Comparison of ENCODE assay signal across 36 cellular contexts in genomic region chr11:127600674-127601073, GRCh38.
"Had no signal": no experiment of that assay in that cellular context is flagged by ENCODE, and none has a peak within 500 bp of the region (broad histone marks: within the 10 kb centered on the region; RNA-seq: fewer than 3 reads in every experiment).

No MANE protein-coding gene starts in this region.

- H3K27me3 Mint-ChIP-seq: activated CD4-positive, alpha-beta T cell treated with anti-CD3 and anti-CD28 coated beads, Interleukin-2, amount 10 ng/mL, durations not matched to agents 7 days and 5 days; activated naive CD4-positive, alpha-beta T cell treated with anti-CD3 and anti-CD28 coated beads, Interleukin-2, amount 10 ng/mL, durations not matched to agents 7 days and 5 days; activated naive CD8-positive, alpha-beta T cell treated with anti-CD3 and anti-CD28 coated beads, Interleukin-2, amount 50 U/mL, for 24 hours; activated T-cell treated with anti-CD3 and anti-CD28 coated beads, Interleukin-2, amount 50 U/mL, for 24 hours had no signal

- H3K27me3 ChIP-seq: MG63, Peyer's patch, SJSA1 had no signal

- H3K4me3 ChIP-seq: MG63, Peyer's patch, SJSA1 had no signal

- H3K4me1 ChIP-seq: Peyer's patch, SJSA1 had no signal

- FAIRE-seq: bronchial epithelial cell, TTC549 had no signal

- H3K4me2 ChIP-seq: SK-N-SH had no signal

- H3K27ac Mint-ChIP-seq: activated CD4-positive, alpha-beta T cell treated with anti-CD3 and anti-CD28 coated beads, Interleukin-2, amount 10 ng/mL, durations not matched to agents 7 days and 5 days; activated CD8-positive, alpha-beta T cell treated with anti-CD3 and anti-CD28 coated beads, Interleukin-2, amount 10 ng/mL, durations not matched to agents 7 days and 5 days; activated naive CD4-positive, alpha-beta T cell treated with anti-CD3 and anti-CD28 coated beads, Interleukin-2, amount 10 ng/mL, durations not matched to agents 7 days and 5 days; activated naive CD8-positive, alpha-beta T cell; activated naive CD8-positive, alpha-beta T cell treated with anti-CD3 and anti-CD28 coated beads, Interleukin-2, amount 50 U/mL, for 24 hours; activated T-cell treated with anti-CD3 and anti-CD28 coated beads, Interleukin-2, amount 50 U/mL, for 24 hours; activated T-helper 2 cell treated with anti-CD3 and anti-CD28 coated beads, Interferon-gamma antibody, Interleukin-2, Interleukin-4, amounts not matched to agents 10 μg/mL and 5 μg/mL and 100 μg/mL, durations not matched to agents 14 hours and 24 hours and 36 hours; T-helper 1 cell treated with Interleukin-12 subunit alpha and Interleukin-12 subunit beta and Interleukin-4 antibody, amounts not matched to agents 30 μg/mL and 1 μg/mL, for 36 hours; T-helper 2 cell treated with Interferon-gamma antibody and Interleukin-4, amounts not matched to agents 5 μg/mL and 100 μg/mL, for 36 hours had no signal

- H3K27ac ChIP-seq: Peyer's patch, SJSA1 had no signal

- H3K36me3 Mint-ChIP-seq: activated naive CD4-positive, alpha-beta T cell treated with anti-CD3 and anti-CD28 coated beads, Interleukin-2, amount 10 ng/mL, durations not matched to agents 7 days and 5 days; activated naive CD8-positive, alpha-beta T cell; brain had no signal

- DNase-seq: activated CD4-positive, alpha-beta T cell treated with anti-CD3 and anti-CD28 coated beads, Interleukin-2, amount 10 ng/mL, durations not matched to agents 7 days and 5 days; activated CD4-positive, alpha-beta T cell treated with anti-CD3 and anti-CD28 coated beads, Interleukin-2, amount 50 U/mL, for 48 hours; activated CD8-positive, alpha-beta T cell treated with anti-CD3 and anti-CD28 coated beads, Interleukin-2, amount 10 ng/mL, durations not matched to agents 7 days and 5 days; activated gamma-delta T cell treated with Interleukin-2 at 50 U/mL for 16 hours; activated naive CD4-positive, alpha-beta T cell treated with anti-CD3 and anti-CD28 coated beads, Interleukin-2, amount 10 ng/mL, durations not matched to agents 7 days and 5 days; activated naive CD8-positive, alpha-beta T cell treated with anti-CD3 and anti-CD28 coated beads, Interleukin-2, amount 50 U/mL, for 24 hours; activated T-cell treated with anti-CD3 and anti-CD28 coated beads, Interleukin-2, amount 50 U/mL, for 24 hours; anterior cingulate cortex; caudate nucleus; cerebellar nuclear complex; Kasumi-1; MG63; NCI-H1048; NCI-H1105 treated with DMSO at 0.1 percent for 48 hours; NCI-H1436; NCI-H187 treated with DMSO at 0.1 percent for 48 hours; NCI-H2081; NCI-H2171 treated with DMSO at 0.1 percent for 48 hours; NCI-H2227 treated with DMSO at 0.1 percent for 48 hours; NCI-H446; NCI-H510A treated with DMSO at 0.1 percent for 48 hours; NCI-H526 treated with DMSO at 0.1 percent for 48 hours; NCI-H82; PC-3; Peyer's patch; RPMI8226; SHP77 treated with DMSO at 0.1 percent for 48 hours; SK-N-SH had no signal

- H3K9me3 ChIP-seq: MG63, Peyer's patch, SJSA1, SK-N-SH had no signal

- H3K4me3 Mint-ChIP-seq: activated CD4-positive, alpha-beta T cell treated with anti-CD3 and anti-CD28 coated beads, Interleukin-2, amount 10 ng/mL, durations not matched to agents 7 days and 5 days; activated CD8-positive, alpha-beta T cell treated with anti-CD3 and anti-CD28 coated beads, Interleukin-2, amount 10 ng/mL, durations not matched to agents 7 days and 5 days; activated naive CD4-positive, alpha-beta T cell treated with anti-CD3 and anti-CD28 coated beads, Interleukin-2, amount 10 ng/mL, durations not matched to agents 7 days and 5 days; activated naive CD8-positive, alpha-beta T cell; activated naive CD8-positive, alpha-beta T cell treated with anti-CD3 and anti-CD28 coated beads, Interleukin-2, amount 50 U/mL, for 24 hours; activated T-cell treated with anti-CD3 and anti-CD28 coated beads, Interleukin-2, amount 50 U/mL, for 24 hours; brain; T-helper 1 cell treated with Interleukin-12 subunit alpha and Interleukin-12 subunit beta and Interleukin-4 antibody, amounts not matched to agents 30 μg/mL and 1 μg/mL, for 36 hours; T-helper 2 cell treated with Interferon-gamma antibody and Interleukin-4, amounts not matched to agents 5 μg/mL and 100 μg/mL, for 36 hours had no signal

- H3K36me3 ChIP-seq: MG63, Peyer's patch, SJSA1 had no signal

- H3K4me1 Mint-ChIP-seq: activated CD4-positive, alpha-beta T cell treated with anti-CD3 and anti-CD28 coated beads, Interleukin-2, amount 10 ng/mL, durations not matched to agents 7 days and 5 days; activated naive CD4-positive, alpha-beta T cell treated with anti-CD3 and anti-CD28 coated beads, Interleukin-2, amount 10 ng/mL, durations not matched to agents 7 days and 5 days; activated naive CD8-positive, alpha-beta T cell treated with anti-CD3 and anti-CD28 coated beads, Interleukin-2, amount 50 U/mL, for 24 hours had no signal

- H3K9ac ChIP-seq: SK-N-SH had no signal

- H3K9me3 Mint-ChIP-seq: activated CD4-positive, alpha-beta T cell treated with anti-CD3 and anti-CD28 coated beads, Interleukin-2, amount 10 ng/mL, durations not matched to agents 7 days and 5 days; activated naive CD4-positive, alpha-beta T cell treated with anti-CD3 and anti-CD28 coated beads, Interleukin-2, amount 10 ng/mL, durations not matched to agents 7 days and 5 days; activated naive CD8-positive, alpha-beta T cell treated with anti-CD3 and anti-CD28 coated beads, Interleukin-2, amount 50 U/mL, for 24 hours; activated T-cell treated with anti-CD3 and anti-CD28 coated beads, Interleukin-2, amount 50 U/mL, for 24 hours; activated T-helper 2 cell treated with anti-CD3 and anti-CD28 coated beads, Interferon-gamma antibody, Interleukin-2, Interleukin-4, amounts not matched to agents 10 μg/mL and 5 μg/mL and 100 μg/mL, durations not matched to agents 14 hours and 24 hours and 36 hours; T-helper 1 cell treated with Interleukin-12 subunit alpha and Interleukin-12 subunit beta and Interleukin-4 antibody, amounts not matched to agents 30 μg/mL and 1 μg/mL, for 36 hours; T-helper 2 cell treated with Interferon-gamma antibody and Interleukin-4, amounts not matched to agents 5 μg/mL and 100 μg/mL, for 36 hours had no signal
